ENCODE assay signal across 8 cellular contexts in the genomic region with DNA sequence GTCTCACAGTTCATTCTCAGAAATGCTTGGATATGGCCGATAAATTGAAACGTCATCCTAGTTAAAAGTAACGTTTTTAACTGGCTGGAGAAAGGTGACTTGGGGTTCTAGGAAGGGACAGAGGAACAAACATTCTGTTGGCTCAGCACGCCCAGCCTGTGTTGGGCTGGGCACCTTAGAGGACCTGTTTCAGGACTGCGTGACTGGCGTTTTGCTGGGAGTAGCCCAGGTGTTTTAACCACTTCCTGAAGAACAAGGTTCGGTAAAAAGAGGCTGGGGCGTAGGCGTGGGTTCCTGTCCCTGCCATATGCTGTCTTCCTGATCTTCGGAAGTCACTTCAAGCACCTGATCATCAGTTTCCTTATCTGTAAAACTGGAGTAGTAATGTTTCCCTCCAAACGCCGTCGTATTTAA. TPM values are rescaled to one million over a fixed set of nuclear protein-coding genes. Genes with fewer than 3 reads are reported as not detected.
A peak's percentile ranks its signal among the peaks of the same experiment; 100 is the strongest.
DNase-seq lines count a peak whose midpoint lies in the region; ATAC-seq, FAIRE-seq and TF ChIP-seq lines count a peak whose summit lies in the region.

No MANE protein-coding gene starts in this region.

- H3K36me3 ChIP-seq in Caco-2 (ENCODE audit: control insufficient read depth, insufficient read depth, low read length) (no peaks in the 10 kb centered on the region), HAP-1 (replicated peaks) (peaks cover 9% of the 10 kb centered on the region; the same call in 1 of the 2 replicates), bronchial epithelial cell (ENCODE audit: control insufficient read depth, insufficient read depth, low read length) (peaks cover 3% of the 10 kb centered on the region)

- H3K4me3 Mint-ChIP-seq in Caco-2 (ENCODE audit: unreplicated experiment) (peak overlapping the region; percentile 90), natural killer cell (peak overlapping the region; percentile 94)
- peak overlapping the region; percentile 99 for H3K4me3 Mint-ChIP-seq in T-helper 2 cell treated with Interferon-gamma antibody and Interleukin-4, amounts not matched to agents 5 μg/mL and 100 μg/mL, for 36 hours

- H3K4me1 ChIP-seq in Caco-2 (no peaks in the 10 kb centered on the region), HAP-1 (peaks cover 14% of the 10 kb centered on the region)

- POLR2A ChIA-PET in Caco-2 (lab: Charles Lee) = no interaction called here

- no peaks in the 10 kb centered on the region for H3K27me3 Mint-ChIP-seq in Caco-2 (ENCODE audit: insufficient read depth, unreplicated experiment)
- no peaks in the 10 kb centered on the region for H3K27me3 Mint-ChIP-seq in T-helper 2 cell treated with Interferon-gamma antibody and Interleukin-4, amounts not matched to agents 5 μg/mL and 100 μg/mL, for 36 hours (ENCODE audit: low read depth)
- no peaks in the 10 kb centered on the region for H3K27me3 Mint-ChIP-seq in natural killer cell (ENCODE audit: low read depth in 2 of 2)

- FAIRE-seq in bronchial epithelial cell (lab: Jason Lieb, UNC) = no peak

- no peak overlapping the region for H3K4me3 ChIP-seq in Caco-2 (ENCODE audit: low read depth, low read length)
- peak overlapping the region; percentile 86 for H3K4me3 ChIP-seq in HAP-1
- peak overlapping the region; percentile 88 for H3K4me3 ChIP-seq in bronchial epithelial cell (ENCODE audit: low read depth, low read length)

- H3K9me3 Mint-ChIP-seq in Caco-2 (ENCODE audit: unreplicated experiment) = no peaks in the 10 kb centered on the region
- peaks cover 12% of the 10 kb centered on the region for H3K9me3 Mint-ChIP-seq in T-helper 2 cell treated with Interferon-gamma antibody and Interleukin-4, amounts not matched to agents 5 μg/mL and 100 μg/mL, for 36 hours
- H3K9me3 Mint-ChIP-seq in natural killer cell = no peaks in the 10 kb centered on the region

- CTCF ChIA-PET in Caco-2 (lab: Charles Lee) = no interaction called here

- H3K9me3 ChIP-seq in Caco-2 (no peaks in the 10 kb centered on the region), HAP-1 (no peaks in the 10 kb centered on the region)

- H3K27me3 ChIP-seq in Caco-2 (replicated peaks; ENCODE audit: control insufficient read depth, insufficient read depth, low read length) (no peaks in the 10 kb centered on the region), HAP-1 (ENCODE audit: low read depth) (no peaks in the 10 kb centered on the region), bronchial epithelial cell (ENCODE audit: control insufficient read depth, insufficient read depth, low read length) (no peaks in the 10 kb centered on the region)

- H3K4me1 Mint-ChIP-seq in Caco-2 (ENCODE audit: low read depth, unreplicated experiment) (no peaks in the 10 kb centered on the region), natural killer cell (peaks cover 33 to 39% of the 10 kb centered on the region in 2 donors)
- peaks cover 46% of the 10 kb centered on the region for H3K4me1 Mint-ChIP-seq in T-helper 2 cell treated with Interferon-gamma antibody and Interleukin-4, amounts not matched to agents 5 μg/mL and 100 μg/mL, for 36 hours (ENCODE audit: low read depth)

- ATAC-seq in natural killer cell = no peak
- no peak for ATAC-seq in HG03196 (IDR thresholded peaks at IDR 0.05; ENCODE audit: unreplicated experiment)

- intact Hi-C loops in Caco-2 (cut with micrococcal nuclease; ENCODE audit: unreplicated experiment) (loop anchor here (1.0 to 5.0 kb wide), 2 partner anchors 10 to 258 kb away; partner anchors contain the start of gene MESD), natural killer cell (cut with micrococcal nuclease) (loop anchor here (1.0 kb wide), 1 partner anchor 9 kb away; no protein-coding TSS in a partner anchor)

- in situ Hi-C loops in HAP-1 (cut with MboI; ENCODE audit: low sequenced_read_pairs) = no loop called here

- BruUV-seq in Caco-2 (replicated peaks; lab: Mats Ljungman, UMichigan) = TSS peak; percentile 79

- H3K27ac Mint-ChIP-seq in Caco-2 (ENCODE audit: unreplicated experiment) (peak overlapping the region; percentile 82), natural killer cell (peak overlapping the region; percentile 94 to 96)
- H3K27ac Mint-ChIP-seq in T-helper 2 cell treated with Interferon-gamma antibody and Interleukin-4, amounts not matched to agents 5 μg/mL and 100 μg/mL, for 36 hours = peak overlapping the region; percentile 97

- H3K36me3 Mint-ChIP-seq in Caco-2 (ENCODE audit: insufficient read depth, unreplicated experiment) = no peaks in the 10 kb centered on the region
- peaks cover 32% of the 10 kb centered on the region for H3K36me3 Mint-ChIP-seq in T-helper 2 cell treated with Interferon-gamma antibody and Interleukin-4, amounts not matched to agents 5 μg/mL and 100 μg/mL, for 36 hours (ENCODE audit: low read depth)
- no peaks in the 10 kb centered on the region for H3K36me3 Mint-ChIP-seq in natural killer cell

- DNase-seq in Caco-2 (no peak), HAP-1 (ENCODE audit: low spot score in 2 of 2) (no peak), bronchial epithelial cell (ENCODE audit: low read depth) (peak; percentile 60), natural killer cell (no peak), ureter (ENCODE audit: low spot score) (peak; percentile 69), NCI-H2196 (lab: John Stamatoyannopoulos, UW; ENCODE audit: unreplicated experiment) (no peak)
- peak; percentile 65 for DNase-seq in T-helper 2 cell treated with Interferon-gamma antibody and Interleukin-4, amounts not matched to agents 5 μg/mL and 100 μg/mL, for 36 hours (ENCODE audit: low spot score)

- no peak for TF ChIP-seq CTCF in Caco-2 (IDR thresholded peaks at IDR 0.05; ENCODE audit: insufficient read depth in 1 of 2, low read depth in 1 of 2, low read length in 1 of 2, severe bottlenecking in 1 of 2, unreplicated experiment in 1 of 2)
- TF ChIP-seq CTCF in bronchial epithelial cell (IDR thresholded peaks at IDR 0.05; ENCODE audit: insufficient read depth, low read length, severe bottlenecking) = no peak
- TF ChIP-seq CTCF in natural killer cell (IDR thresholded peaks at IDR 0.05) = no peak

RNA-seq across cellular contexts. Expression of gene TLNRD1, which starts 1.1 kb away (rescaled TPM):
- total RNA-seq in Caco-2 (2022) (13.7 and 13.8 TPM in 2 replicates), bronchial epithelial cell (7.3 and 7.4 TPM in 2 replicates), natural killer cell (10 to 100 TPM; 13.4 to 19.6 (median 17.5) TPM), ureter (15.1 TPM)

RNA-seq across cellular contexts. Expression of gene MESD, which starts 10.0 kb away (rescaled TPM):
- total RNA-seq in Caco-2 (2022) (29.2 and 30.3 TPM in 2 replicates), bronchial epithelial cell (23.9 and 24.7 TPM in 2 replicates), natural killer cell (10 to 100 TPM; 14.7 to 26.0 (median 24.5) TPM), ureter (37.6 TPM)

Comparison
In these comparisons a context has a peak if more than half of its experiments do, and no peak if none do; other contexts are left out.
1. DNase-seq: peak in T-helper 2 cell treated with Interferon-gamma antibody and Interleukin-4, amounts not matched to agents 5 μg/mL and 100 μg/mL, for 36 hours (single experiment), bronchial epithelial cell (single experiment) and ureter (single experiment); none in Caco-2 (0 of 2), HAP-1 (0 of 2), natural killer cell (single experiment) and NCI-H2196 (single experiment).
2. Peak in every context shown above with its lines, with median percentiles within 50 percentile points of each other: H3K27ac Mint-ChIP-seq and H3K4me3 Mint-ChIP-seq.